ENCODE assay signal across 8 cellular contexts in genomic region chr6:15365273-15365687, GRCh38.
A peak's percentile ranks its signal among the peaks of the same experiment; 100 is the strongest.
DNase-seq lines count a peak whose midpoint lies in the region; ATAC-seq and TF ChIP-seq lines count a peak whose summit lies in the region.

No MANE protein-coding gene starts in this region.

- peak; percentile 78 to 94 (median 90) for ATAC-seq in heart right ventricle
- peak; percentile 83 to 85 (median 84) for ATAC-seq in psoas muscle
- ATAC-seq in HG03095 (IDR thresholded peaks at IDR 0.05; ENCODE audit: unreplicated experiment), result no peak

- H3K4me3 ChIP-seq in BLaER1 (no peak overlapping the region), heart right ventricle (peak overlapping the region in 5 of 10 donors; percentile 1 to 25 (median 4)), psoas muscle (peak overlapping the region; percentile 41), OCI-LY7 (ENCODE audit: low read depth, low read length, poor library complexity, severe bottlenecking) (no peak overlapping the region)

- DNase-seq in KG1 (lab: John Stamatoyannopoulos, UW) (peak; percentile 67), SHP77 treated with DMSO at 0.1 percent for 48 hours (lab: John Stamatoyannopoulos, UW) (peak; percentile 67), amniotic epithelial cell (ENCODE audit: low read depth) (peak; percentile 64), heart right ventricle (peak; percentile 76 to 89), psoas muscle (peak; percentile 80 to 91), OCI-LY7 (ENCODE audit: low spot score) (no peak)

- no peaks in the 10 kb centered on the region for H3K9me2 ChIP-seq in OCI-LY7 (ENCODE audit: insufficient read depth, low read length)

- WGBS in heart right ventricle, 2 donors, result 5 to 9% methylated on average over 13 of the region's 13 CpGs
- WGBS in psoas muscle, 3 donors, result 3 to 5% (median 4%) methylated on average over 13 of the region's 13 CpGs

- H3K9me3 ChIP-seq in BLaER1, result no peaks in the 10 kb centered on the region; the same call in 1 of the 2 replicates
- H3K9me3 ChIP-seq in heart right ventricle, result no peaks in the 10 kb centered on the region
- H3K9me3 ChIP-seq in psoas muscle, result no peaks in the 10 kb centered on the region
- H3K9me3 ChIP-seq in OCI-LY7 (ENCODE audit: low read length), result no peaks in the 10 kb centered on the region

- 0 out of 2 replicates have a peak, but pooled peaks cover 6% of the 10 kb centered on the region for H3K79me2 ChIP-seq in OCI-LY7 (ENCODE audit: insufficient read depth, low read depth, low read length)

- H3K27ac ChIP-seq in BLaER1 (no peak overlapping the region), heart right ventricle (no peak overlapping the region), psoas muscle (peak overlapping the region; percentile 82), OCI-LY7 (ENCODE audit: low read depth, low read length, poor library complexity, severe bottlenecking) (no peak overlapping the region)

- TF ChIP-seq CTCF in heart right ventricle (IDR thresholded peaks at IDR 0.05) (no peak), psoas muscle (IDR thresholded peaks at IDR 0.05) (no peak), OCI-LY7 (conservative IDR thresholded peaks at IDR 0.05; ENCODE audit: low read length) (no peak)

- H3K36me3 ChIP-seq in BLaER1 (peaks cover 18% of the 10 kb centered on the region), heart right ventricle (no peaks in the 10 kb centered on the region), psoas muscle (ENCODE audit: insufficient read depth in 1 of 2, low read depth in 1 of 2) (no peaks in the 10 kb centered on the region), OCI-LY7 (ENCODE audit: insufficient read depth, low read length) (no peaks in the 10 kb centered on the region)

- no peak overlapping the region for H3K9ac ChIP-seq in BLaER1

- no peak overlapping the region for H2AFZ ChIP-seq in OCI-LY7 (ENCODE audit: low read length)

- no TSS peak for BruUV-seq in OCI-LY7 (replicated peaks; lab: Mats Ljungman, UMichigan)

- H3K4me2 ChIP-seq in BLaER1 (peak overlapping the region; percentile 80), OCI-LY7 (ENCODE audit: low read length) (no peak overlapping the region)

- POLR2A ChIA-PET in OCI-LY7 (lab: Charles Lee), result no interaction called here

- CTCF ChIA-PET in OCI-LY7 (lab: Charles Lee; ENCODE audit: unreplicated experiment), result no interaction called here

- H3K27me3 ChIP-seq in BLaER1 (no peaks in the 10 kb centered on the region), heart right ventricle (no peaks in the 10 kb centered on the region), psoas muscle (ENCODE audit: insufficient read depth in 3 of 3, low read length in 2 of 3) (no peaks in the 10 kb centered on the region)

- intact Hi-C loops in heart right ventricle (cut with DNase I), result loop anchor here in 1 of 10 donors (10.0 kb wide), 1 partner anchor 120 kb away; the partner anchor contains the start of gene JARID2
- intact Hi-C loops in psoas muscle (cut with DNase I), result loop anchor here in 1 of 2 donors (10.0 kb wide), 1 partner anchor 70 kb away; no protein-coding TSS in a partner anchor
- intact Hi-C loops in OCI-LY7 (cut with micrococcal nuclease; ENCODE audit: unreplicated experiment), result no loop called here

- H4K20me1 ChIP-seq in BLaER1, result peaks cover 100% of the 10 kb centered on the region
- peaks cover 14% of the 10 kb centered on the region; the same call in 1 of the 2 replicates for H4K20me1 ChIP-seq in OCI-LY7 (ENCODE audit: insufficient read depth, low read length)

- H3K4me1 ChIP-seq in BLaER1, result peaks cover 79% of the 10 kb centered on the region
- peaks cover 0 to 78% (median 62%) of the 10 kb centered on the region in 9 donors for H3K4me1 ChIP-seq in heart right ventricle
- H3K4me1 ChIP-seq in psoas muscle, result peaks cover 75% of the 10 kb centered on the region
- H3K4me1 ChIP-seq in OCI-LY7 (ENCODE audit: insufficient read depth, low read length, poor library complexity, severe bottlenecking), result peaks cover 18% of the 10 kb centered on the region
